In the genomic region with DNA sequence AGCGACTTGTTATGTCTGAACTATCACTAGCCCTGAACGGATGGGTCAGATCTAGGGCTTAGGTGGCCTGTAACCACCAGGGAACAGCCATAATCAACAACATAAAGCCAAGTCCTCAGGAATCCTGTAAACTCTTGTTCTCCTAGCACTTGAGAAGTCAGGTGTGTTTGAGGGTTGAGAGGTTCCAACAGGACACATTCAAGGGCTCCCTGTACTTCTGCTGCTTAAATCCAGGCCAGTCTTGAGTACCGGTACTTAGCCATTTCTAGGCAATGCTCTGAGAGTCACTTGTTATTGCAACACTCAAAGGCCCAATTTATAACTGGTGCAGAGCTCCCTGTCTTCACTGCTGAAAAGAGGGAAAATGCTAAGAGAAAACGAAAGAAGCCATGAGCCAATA, we compare ENCODE assay signal across 1 cellular context.
TF ChIP-seq lines count a peak whose summit lies in the region.

No MANE protein-coding gene starts in this region.

TF ChIP-seq in IMR-90, 13 proteins besides CTCF, POLR2A, EP300 and RAD21 (continued from another document):
- TF ChIP-seq, protein P1, sequence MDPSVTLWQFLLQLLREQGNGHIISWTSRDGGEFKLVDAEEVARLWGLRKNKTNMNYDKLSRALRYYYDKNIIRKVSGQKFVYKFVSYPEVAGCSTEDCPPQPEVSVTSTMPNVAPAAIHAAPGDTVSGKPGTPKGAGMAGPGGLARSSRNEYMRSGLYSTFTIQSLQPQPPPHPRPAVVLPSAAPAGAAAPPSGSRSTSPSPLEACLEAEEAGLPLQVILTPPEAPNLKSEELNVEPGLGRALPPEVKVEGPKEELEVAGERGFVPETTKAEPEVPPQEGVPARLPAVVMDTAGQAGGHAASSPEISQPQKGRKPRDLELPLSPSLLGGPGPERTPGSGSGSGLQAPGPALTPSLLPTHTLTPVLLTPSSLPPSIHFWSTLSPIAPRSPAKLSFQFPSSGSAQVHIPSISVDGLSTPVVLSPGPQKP (IDR thresholded peaks at IDR 0.05; ENCODE audit: borderline replicate concordance, low read depth, low read length), result no peak
- TF ChIP-seq MAZ (IDR thresholded peaks at IDR 0.05; ENCODE audit: borderline replicate concordance, low read depth, low read length) (no peak), MXI1 (IDR thresholded peaks at IDR 0.05; ENCODE audit: borderline replicate concordance, low read depth, low read length) (no peak), BHLHE40 (IDR thresholded peaks at IDR 0.05; ENCODE audit: low read depth, low read length) (no peak), CEBPB (IDR thresholded peaks at IDR 0.05; ENCODE audit: low read depth, low read length) (no peak), SMC3 (IDR thresholded peaks at IDR 0.05; ENCODE audit: low read depth, low read length) (no peak), NFE2L2 (IDR thresholded peaks at IDR 0.05; ENCODE audit: low read depth, low read length) (no peak), RCOR1 (IDR thresholded peaks at IDR 0.05; ENCODE audit: insufficient replicate concordance, low read length) (no peak), MAFK (IDR thresholded peaks at IDR 0.05; ENCODE audit: low read depth, low read length) (no peak)
- TF ChIP-seq, protein P2, sequence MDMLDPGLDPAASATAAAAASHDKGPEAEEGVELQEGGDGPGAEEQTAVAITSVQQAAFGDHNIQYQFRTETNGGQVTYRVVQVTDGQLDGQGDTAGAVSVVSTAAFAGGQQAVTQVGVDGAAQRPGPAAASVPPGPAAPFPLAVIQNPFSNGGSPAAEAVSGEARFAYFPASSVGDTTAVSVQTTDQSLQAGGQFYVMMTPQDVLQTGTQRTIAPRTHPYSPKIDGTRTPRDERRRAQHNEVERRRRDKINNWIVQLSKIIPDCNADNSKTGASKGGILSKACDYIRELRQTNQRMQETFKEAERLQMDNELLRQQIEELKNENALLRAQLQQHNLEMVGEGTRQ (IDR thresholded peaks at IDR 0.05; ENCODE audit: low read depth, low read length), result no peak
TF ChIP-seq in IMR-90: peak in this region for 0.
